7 cellular contexts compared by ENCODE assay signal in genomic region chr15:84054544-84054943, GRCh38.
DNase-seq lines count a peak whose midpoint lies in the region; ATAC-seq, FAIRE-seq and TF ChIP-seq lines count a peak whose summit lies in the region.
"Not testable (repeated sequence)": the region's sequence is repeated elsewhere in the genome, so short reads cannot be mapped to it uniquely, and the experiment has no call there.

No MANE protein-coding gene starts in this region.

- peak; percentile 67 for FAIRE-seq in endothelial cell of umbilical vein (lab: Jason Lieb, UNC)

- dilution Hi-C loops in endothelial cell of umbilical vein (cut with MboI; ENCODE audit: extremely low pct_ligation_motif_present, low sequenced_read_pairs), result not testable (repeated sequence)

- TF ChIP-seq CTCF in GM12873 (IDR thresholded peaks at IDR 0.05; ENCODE audit: insufficient read depth, low read depth, low read length, missing control alignments) (peak; percentile 6), HCT116 (IDR thresholded peaks at IDR 0.05 in 2 of 3, conservative IDR thresholded peaks at IDR 0.05 in 1 of 3; ENCODE audit: borderline replicate concordance in 1 of 3, insufficient read depth in 1 of 3, low read depth in 2 of 3, low read length in 2 of 3) (peak in 2 of 3 experiments; percentile 15 to 28; a peak in 2 of 6 replicates), PC-3 (conservative IDR thresholded peaks at IDR 0.05; ENCODE audit: low read depth, low read length) (peak; percentile 36; the same call in 1 of the 2 replicates), VCaP (conservative IDR thresholded peaks at IDR 0.05) (peak; percentile 70), kidney epithelial cell (IDR thresholded peaks at IDR 0.05; ENCODE audit: insufficient read depth, low read length, poor library complexity, severe bottlenecking) (peak; percentile 10), retinal pigment epithelial cell (conservative IDR thresholded peaks at IDR 0.05; ENCODE audit: low read depth, low read length) (peak; percentile 16)
- not testable (repeated sequence) for TF ChIP-seq CTCF in endothelial cell of umbilical vein (IDR thresholded peaks at IDR 0.05; ENCODE audit: extremely low read depth in 1 of 2, insufficient read depth in 1 of 2, low read depth in 1 of 2, low read length in 2 of 2)

- not testable (repeated sequence) for DNase-seq in HCT116 (ENCODE audit: low read depth, low spot score); PC-3; endothelial cell of umbilical vein (ENCODE audit: low read depth, low spot score); kidney epithelial cell (ENCODE audit: low read depth); retinal pigment epithelial cell (ENCODE audit: low read depth)

- H2AFZ ChIP-seq in HCT116 (ENCODE audit: low read depth, low read length, poor library complexity, severe bottlenecking); PC-3 (ENCODE audit: low read length); endothelial cell of umbilical vein (ENCODE audit: low read depth, low read length): not testable (repeated sequence)

- not testable (repeated sequence) for H3K4me2 ChIP-seq in HCT116 (ENCODE audit: low read length); PC-3 (ENCODE audit: low read length); endothelial cell of umbilical vein (ENCODE audit: insufficient read depth, low read length)

- not testable (repeated sequence) for H3K27ac ChIP-seq in HCT116 (ENCODE audit: low read depth, low read length); PC-3 (ENCODE audit: low read length); VCaP; endothelial cell of umbilical vein (ENCODE audit: insufficient read depth, low read depth, low read length)

- H3K9ac ChIP-seq in HCT116 (ENCODE audit: low read length); PC-3 (ENCODE audit: low read length); endothelial cell of umbilical vein (replicated peaks; ENCODE audit: extremely low read depth, insufficient read depth, low read length): not testable (repeated sequence)

- not testable (repeated sequence) for H3K36me3 ChIP-seq in HCT116 (ENCODE audit: control insufficient read depth in 1 of 2, insufficient read depth in 2 of 2, low read length in 2 of 2); PC-3 (ENCODE audit: low read depth, low read length); endothelial cell of umbilical vein (ENCODE audit: control insufficient read depth in 2 of 2, extremely low read depth in 1 of 2, insufficient read depth in 2 of 2, low read length in 2 of 2); kidney epithelial cell (ENCODE audit: control insufficient read depth, insufficient read depth, low read length)

- not testable (repeated sequence) for H3K9me1 ChIP-seq in endothelial cell of umbilical vein (replicated peaks; ENCODE audit: control insufficient read depth, extremely low read depth, insufficient read depth, low read length)

- H3K4me3 ChIP-seq in HCT116 (replicated peaks in 1 of 2; ENCODE audit: low read depth in 1 of 2, low read length in 2 of 2); PC-3 (ENCODE audit: low read length); endothelial cell of umbilical vein (replicated peaks in 1 of 3; ENCODE audit: insufficient read depth in 1 of 3, low read depth in 1 of 3, low read length in 3 of 3); kidney epithelial cell (ENCODE audit: low read depth, low read length); retinal pigment epithelial cell (ENCODE audit: low read length): not testable (repeated sequence)

- H3K27me3 ChIP-seq in HCT116 (ENCODE audit: insufficient read depth, low read length); PC-3 (ENCODE audit: low read length); endothelial cell of umbilical vein (ENCODE audit: control insufficient read depth in 2 of 2, insufficient read depth in 2 of 2, low read length in 2 of 2); kidney epithelial cell (ENCODE audit: control insufficient read depth, insufficient read depth, low read length): not testable (repeated sequence)

- ATAC-seq in HCT116 (peak; percentile 78), PC-3 (peak; percentile 45)

- not testable (repeated sequence) for TF ChIP-seq RAD21 in HCT116 (IDR thresholded peaks at IDR 0.05; ENCODE audit: low read depth)

- TF ChIP-seq POLR2A in HCT116 (IDR thresholded peaks at IDR 0.05; ENCODE audit: borderline replicate concordance, extremely low read depth, insufficient read depth, insufficient read length); endothelial cell of umbilical vein (IDR thresholded peaks at IDR 0.05; ENCODE audit: low read depth, low read length): not testable (repeated sequence)

- not testable (repeated sequence) for BruUV-seq in HCT116 (replicated peaks; lab: Mats Ljungman, UMichigan); PC-3 (replicated peaks; lab: Mats Ljungman, UMichigan); endothelial cell of umbilical vein (replicated peaks; lab: Mats Ljungman, UMichigan)

- H3K79me2 ChIP-seq in HCT116 (ENCODE audit: insufficient read depth, low read length); PC-3 (ENCODE audit: low read length); endothelial cell of umbilical vein (ENCODE audit: control insufficient read depth, insufficient read depth, low read length): not testable (repeated sequence)

- POLR2A ChIA-PET in HCT116 (lab: Charles Lee); PC-3 (lab: Charles Lee; ENCODE audit: unreplicated experiment); endothelial cell of umbilical vein (lab: Charles Lee): not testable (repeated sequence)

- not testable (repeated sequence) for H3K4me1 ChIP-seq in HCT116 (ENCODE audit: control insufficient read depth in 1 of 2, insufficient read depth in 2 of 2, low read length in 2 of 2); PC-3 (ENCODE audit: insufficient read depth, low read length); endothelial cell of umbilical vein (ENCODE audit: control insufficient read depth, extremely low read depth, insufficient read depth, low read length)

- H4K20me1 ChIP-seq in HCT116 (ENCODE audit: insufficient read depth); PC-3 (ENCODE audit: low read length); endothelial cell of umbilical vein (replicated peaks; ENCODE audit: control insufficient read depth, extremely low read depth, insufficient read depth, low read length): not testable (repeated sequence)

- H3K9me2 ChIP-seq in HCT116 (ENCODE audit: insufficient read depth); PC-3 (replicated peaks; ENCODE audit: low read length): not testable (repeated sequence)

- RAD21 ChIA-PET in HCT116 (lab: Charles Lee; ENCODE audit: low non-redundant PET in 1 of 2, low total read pairs in 2 of 2, uncharacterized antibody in 2 of 2, unreplicated experiment in 2 of 2), result not testable (repeated sequence)

- CTCF ChIA-PET in HCT116 (lab: Charles Lee), result interaction anchor here (1.0 to 2.3 kb wide), 2 partner anchors 15 to 19 kb away, joined by 4 to 6 read pairs; no protein-coding TSS in a partner anchor
- CTCF ChIA-PET in PC-3 (lab: Charles Lee); endothelial cell of umbilical vein (lab: Charles Lee): not testable (repeated sequence)

- intact Hi-C loops in HCT116 (cut with micrococcal nuclease); PC-3 (cut with micrococcal nuclease); endothelial cell of umbilical vein (cut with micrococcal nuclease): not testable (repeated sequence)

- not testable (repeated sequence) for H3K9me3 ChIP-seq in HCT116 (ENCODE audit: control insufficient read depth in 1 of 2, insufficient read depth in 1 of 2, low read depth in 1 of 2, low read length in 2 of 2); PC-3 (ENCODE audit: low read length); endothelial cell of umbilical vein (replicated peaks; ENCODE audit: control insufficient read depth, insufficient read depth, low read length)

- H3F3A ChIP-seq in PC-3 (ENCODE audit: low read length, unreplicated experiment), result not testable (repeated sequence)
